In genomic region chr3:24682141-24682547, GRCh38 we compare ENCODE assay signal across 15 cellular contexts.
DNase-seq lines count a peak whose midpoint lies in the region; FAIRE-seq and TF ChIP-seq lines count a peak whose summit lies in the region.
"Had no signal": no experiment of that assay in that cellular context is flagged by ENCODE, and none has a peak within 500 bp of the region (broad histone marks: within the 10 kb centered on the region; RNA-seq: fewer than 3 reads in every experiment).

No MANE protein-coding gene starts in this region.

- POLR2A ChIA-PET in BJ (lab: Charles Lee) = no interaction called here

- intact Hi-C loops in dorsolateral prefrontal cortex (cut with DNase I) = loop anchor here (5.0 to 10.0 kb wide), 2 partner anchors 497 to 685 kb away; no protein-coding TSS in a partner anchor

- no peak for FAIRE-seq in GM19239 (lab: Jason Lieb, UNC)

- H3K27ac ChIP-seq in epithelial cell of prostate (peak overlapping the region; percentile 41), dorsolateral prefrontal cortex (no peak overlapping the region)
- H3K27ac ChIP-seq: gastrocnemius medialis, parathyroid adenoma had no signal

- H3K4me3 ChIP-seq in BJ (ENCODE audit: low read depth, low read length) (no peak overlapping the region), dorsolateral prefrontal cortex (no peak overlapping the region)
- H3K4me3 ChIP-seq: gastrocnemius medialis had no signal

- TF ChIP-seq CTCF in BJ (IDR thresholded peaks at IDR 0.05; ENCODE audit: insufficient read depth, low read depth, low read length) (no peak), dorsolateral prefrontal cortex (IDR thresholded peaks at IDR 0.05 in 54 of 56, conservative IDR thresholded peaks at IDR 0.05 in 2 of 56; ENCODE audit: low read depth in 1 of 56, partially characterized antibody in 56 of 56) (no peak)

- H3K36me3 ChIP-seq in BJ (ENCODE audit: control insufficient read depth, insufficient read depth, low read length) = no peaks in the 10 kb centered on the region
- H3K36me3 ChIP-seq: gastrocnemius medialis had no signal

- CTCF ChIA-PET in BJ (lab: Yijun Ruan, JAX) = interaction anchor here (0.6 to 2.3 kb wide), 5 partner anchors 58 to 687 kb away, joined by 3 to 12 read pairs (median 5); no protein-coding TSS in a partner anchor

- DNase-seq in BJ (ENCODE audit: low read depth) (peak; percentile 47), M059J (ENCODE audit: low read depth) (peak; percentile 42), epithelial cell of prostate (ENCODE audit: low read depth, low spot score) (no peak), non-pigmented ciliary epithelial cell (ENCODE audit: low read depth) (peak; percentile 69), Ammon's horn (ENCODE audit: low spot score) (no peak), dorsolateral prefrontal cortex (no peak), GM19239 (ENCODE audit: insufficient read length, low spot score) (no peak)
- DNase-seq in stimulated activated CD4-positive, alpha-beta T cell treated with anti-CD3 and anti-CD28 coated beads, Interleukin-12 subunit alpha, Interleukin-12 subunit beta, amount 100 ng/mL, for 4 hours = no peak
- DNase-seq: activated CD4-positive, CD25-positive, alpha-beta regulatory T cell treated with anti-CD3 and anti-CD28 coated beads, Interleukin-2, amount 50 U/mL, for 72 hours; activated effector memory CD4-positive, alpha-beta T cell treated with Interleukin-2 at 50 U/mL for 16 hours; gastrocnemius medialis; NCI-H1930; NCI-H510A; stimulated activated naive CD4-positive, alpha-beta T cell treated with Interleukin-2 at 50 U/mL for 16 hours had no signal

- no peaks in the 10 kb centered on the region for H3K27me3 ChIP-seq in BJ (ENCODE audit: control insufficient read depth, insufficient read depth, low read length)
- no peaks in the 10 kb centered on the region for H3K27me3 ChIP-seq in dorsolateral prefrontal cortex
- H3K27me3 ChIP-seq: gastrocnemius medialis had no signal

Comparison
In these comparisons a context has a peak if more than half of its experiments do, and no peak if none do; other contexts are left out.
1. DNase-seq: peak in BJ (single experiment), M059J (single experiment) and non-pigmented ciliary epithelial cell (single experiment); none in epithelial cell of prostate (single experiment), Ammon's horn (single experiment), dorsolateral prefrontal cortex (0 of 10), stimulated activated CD4-positive, alpha-beta T cell treated with anti-CD3 and anti-CD28 coated beads, Interleukin-12 subunit alpha, Interleukin-12 subunit beta, amount 100 ng/mL, for 4 hours (single experiment) and GM19239 (single experiment).